ENCODE assay signal across 24 cellular contexts in the genomic region with DNA sequence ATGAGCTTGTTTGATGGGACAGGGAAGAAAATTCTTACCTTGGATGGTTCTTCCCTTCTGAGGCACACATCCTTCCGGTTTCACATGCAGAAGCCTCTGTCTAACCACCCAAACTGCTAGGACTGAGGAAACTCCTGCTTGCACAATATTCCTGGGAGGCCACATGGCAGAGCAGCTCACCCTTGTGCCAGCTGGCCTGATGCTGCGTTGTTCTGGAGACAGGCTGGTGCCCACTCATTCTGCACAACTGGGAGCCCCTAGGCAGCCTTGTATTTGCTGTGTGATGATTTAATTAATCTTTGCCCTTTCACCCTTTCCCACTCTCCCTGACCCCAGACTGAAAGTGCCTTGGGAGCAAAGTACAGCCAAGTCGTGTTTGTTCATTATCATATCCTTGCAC.
DNase-seq lines count a peak whose midpoint lies in the region; ATAC-seq and TF ChIP-seq lines count a peak whose summit lies in the region.
"Had no signal": no experiment of that assay in that cellular context is flagged by ENCODE, and none has a peak within 500 bp of the region (broad histone marks: within the 10 kb centered on the region; RNA-seq: fewer than 3 reads in every experiment).

No MANE protein-coding gene starts in this region.

- DNase-seq in SIG-M5 treated with dmso at 0.1 percent for 504 hours (lab: John Stamatoyannopoulos, UW; ENCODE audit: unreplicated experiment), result peak; percentile 8
- DNase-seq in SIG-M5 (lab: John Stamatoyannopoulos, UW), result no peak
- DNase-seq in MV-4-11 (lab: John Stamatoyannopoulos, UW), result peak; percentile 64
- peak; percentile 8 for DNase-seq in fibroblast of pulmonary artery (ENCODE audit: low read depth)
- DNase-seq in upper lobe of left lung, result peak in 1 of 2 donors; percentile 29
- no peak for DNase-seq in mesenchymal stem cell
- no peak for DNase-seq in HuH-7.5 (ENCODE audit: low spot score)
- no peak for DNase-seq in activated effector memory CD4-positive, alpha-beta T cell treated with anti-CD3 and anti-CD28 coated beads, Interleukin-2, amount 50 U/mL, for 16 hours
- DNase-seq: activated CD4-positive, alpha-beta T cell treated with anti-CD3 and anti-CD28 coated beads for 1 hour; activated naive CD8-positive, alpha-beta T cell treated with anti-CD3 and anti-CD28 coated beads, Interleukin-2, amount 10 ng/mL, durations not matched to agents 7 days and 5 days; brain microvascular endothelial cell; CD4-positive, CD25-positive, alpha-beta regulatory T cell; cortex of kidney; DMS53; hippocampal formation; islet precursor cell; KG1; NCI-H1417; NCI-H774; stimulated activated CD4-positive, alpha-beta T cell treated with anti-CD3 and anti-CD28 coated beads, Interleukin-2, amount 100 ng/mL, for 48 hours; stimulated activated naive CD8-positive, alpha-beta T cell treated with anti-CD3 and anti-CD28 coated beads, Interleukin-15, amount 100 ng/mL, for 72 hours; T1000 had no signal

- 64 to 67% methylated on average over 3 of the region's 3 CpGs for whole genome bisulfite sequencing in upper lobe of left lung, 2 donors
- 72% methylated on average over 3 of the region's 3 CpGs for WGBS in mesenchymal stem cell

- no peak for TF ChIP-seq POLR2A in upper lobe of left lung (IDR thresholded peaks at IDR 0.05)

- H2AK5ac ChIP-seq in mesenchymal stem cell (ENCODE audit: low read length, severe bottlenecking), result no peak overlapping the region

- H3K4me3 ChIP-seq in fibroblast of pulmonary artery (replicated peaks; ENCODE audit: low read depth, low read length) (no peak overlapping the region), upper lobe of left lung (no peak overlapping the region), mesenchymal stem cell (ENCODE audit: insufficient read depth in 1 of 2, low read depth in 1 of 2, low read length in 2 of 2) (no peak overlapping the region)
- H3K4me3 ChIP-seq: A549, skin epidermis had no signal

- H3K4me1 ChIP-seq in upper lobe of left lung, result no peaks in the 10 kb centered on the region
- H3K4me1 ChIP-seq in mesenchymal stem cell (ENCODE audit: control insufficient read depth, insufficient read depth, low read depth, low read length), result no peaks in the 10 kb centered on the region
- H3K4me1 ChIP-seq: A549 had no signal

- H2BK12ac ChIP-seq in mesenchymal stem cell (ENCODE audit: low read length in 2 of 2), result no peak overlapping the region

- H2BK5ac ChIP-seq in mesenchymal stem cell (ENCODE audit: low read depth, low read length, poor library complexity, severe bottlenecking), result no peak overlapping the region

- H3K79me1 ChIP-seq in mesenchymal stem cell (replicated peaks; ENCODE audit: low read length, poor library complexity, severe bottlenecking), result no peaks in the 10 kb centered on the region

- TF ChIP-seq CTCF in fibroblast of pulmonary artery (IDR thresholded peaks at IDR 0.05; ENCODE audit: low read length, missing control alignments), result no peak
- no peak for TF ChIP-seq CTCF in upper lobe of left lung (IDR thresholded peaks at IDR 0.05)

- no peaks in the 10 kb centered on the region for H3K36me3 ChIP-seq in upper lobe of left lung
- no peaks in the 10 kb centered on the region for H3K36me3 ChIP-seq in mesenchymal stem cell (ENCODE audit: control insufficient read depth in 1 of 2, insufficient read depth in 2 of 2, low read depth in 1 of 2, low read length in 2 of 2)
- H3K36me3 ChIP-seq: brain microvascular endothelial cell had no signal

- H4K8ac ChIP-seq in mesenchymal stem cell (ENCODE audit: low read length), result no peak overlapping the region

- peaks cover 3 to 11% (median 6%) of the 10 kb centered on the region in 4 donors for H3K9me3 ChIP-seq in upper lobe of left lung
- H3K9me3 ChIP-seq in mesenchymal stem cell (ENCODE audit: control insufficient read depth, low read length), result peaks cover 20% of the 10 kb centered on the region
- H3K9me3 ChIP-seq: A549 had no signal

- H3K14ac ChIP-seq in mesenchymal stem cell (ENCODE audit: low read length in 2 of 2), result no peak overlapping the region

- H4K91ac ChIP-seq in mesenchymal stem cell (ENCODE audit: low read length), result no peak overlapping the region

- no peak overlapping the region for H2BK120ac ChIP-seq in mesenchymal stem cell (ENCODE audit: low read depth, low read length)

- H2AFZ ChIP-seq in mesenchymal stem cell (ENCODE audit: low read depth, low read length), result no peak overlapping the region

- no peak overlapping the region for H3K23ac ChIP-seq in mesenchymal stem cell (ENCODE audit: low read length in 2 of 2)

- no peak overlapping the region for H3K18ac ChIP-seq in mesenchymal stem cell (ENCODE audit: low read depth in 1 of 2, low read length in 2 of 2)

- ATAC-seq in upper lobe of left lung (ENCODE audit: low FRiP score in 2 of 2), result peak; percentile 34 to 71
- ATAC-seq: A549; stimulated activated naive CD8-positive, alpha-beta T cell treated with anti-CD3 and anti-CD28 coated beads, Interleukin-15, amount 100 ng/mL, for 72 hours had no signal

- H3K27me3 ChIP-seq in upper lobe of left lung, result no peaks in the 10 kb centered on the region
- no peaks in the 10 kb centered on the region for H3K27me3 ChIP-seq in mesenchymal stem cell (ENCODE audit: control insufficient read depth in 1 of 2, insufficient read depth in 1 of 2, low read length in 2 of 2)
- H3K27me3 ChIP-seq: brain microvascular endothelial cell had no signal

- no peak overlapping the region for H3K4ac ChIP-seq in mesenchymal stem cell (ENCODE audit: low read depth in 1 of 2, low read length in 2 of 2)

- no peak overlapping the region for H2BK15ac ChIP-seq in mesenchymal stem cell (ENCODE audit: low read depth, poor library complexity, severe bottlenecking)

- no peak for TF ChIP-seq EP300 in upper lobe of left lung (IDR thresholded peaks at IDR 0.05)

- H3K27ac ChIP-seq in upper lobe of left lung (no peak overlapping the region), mesenchymal stem cell (ENCODE audit: low read length, poor library complexity, severe bottlenecking) (no peak overlapping the region)
- H3K27ac ChIP-seq: A549, brain microvascular endothelial cell, skin epidermis had no signal

- H3K9ac ChIP-seq in mesenchymal stem cell (ENCODE audit: low read length), result no peak overlapping the region

- no peak overlapping the region for H3K4me2 ChIP-seq in mesenchymal stem cell (ENCODE audit: low read length, poor library complexity, severe bottlenecking)
- H3K4me2 ChIP-seq: A549 had no signal

Comparison
In these comparisons a context has a peak if more than half of its experiments do, and no peak if none do; other contexts are left out.
1. DNase-seq: peak in SIG-M5 treated with dmso at 0.1 percent for 504 hours (single experiment), MV-4-11 (single experiment) and fibroblast of pulmonary artery (single experiment); none in SIG-M5 (single experiment), mesenchymal stem cell (single experiment), HuH-7.5 (single experiment) and activated effector memory CD4-positive, alpha-beta T cell treated with anti-CD3 and anti-CD28 coated beads, Interleukin-2, amount 50 U/mL, for 16 hours (single experiment).